ENCODE assay signal across 14 cellular contexts in genomic region chr10:108578258-108578657, GRCh38.
A peak's percentile ranks its signal among the peaks of the same experiment; 100 is the strongest.
DNase-seq lines count a peak whose midpoint lies in the region.
"Had no signal": no experiment of that assay in that cellular context is flagged by ENCODE, and none has a peak within 500 bp of the region (broad histone marks: within the 10 kb centered on the region; RNA-seq: fewer than 3 reads in every experiment).

No MANE protein-coding gene starts in this region.

- peak overlapping the region; percentile 71 for H3K18ac ChIP-seq in trophoblast cell (ENCODE audit: low read length)

- H2AFZ ChIP-seq in trophoblast cell (ENCODE audit: insufficient read depth, low read length, poor library complexity), result no peak overlapping the region

- H3K36me3 ChIP-seq in trophoblast cell (ENCODE audit: control insufficient read depth in 1 of 2, insufficient read depth in 2 of 2, low read length in 2 of 2), result no peaks in the 10 kb centered on the region
- H3K36me3 ChIP-seq: BLaER1 treated with 17β-estradiol and CSF1 and Interleukin-3, amounts not matched to agents 10 nM and 100 nM had no signal

- no peaks in the 10 kb centered on the region for H3K27me3 ChIP-seq in trophoblast cell (ENCODE audit: insufficient read depth, low read length)
- H3K27me3 ChIP-seq: BLaER1 treated with 17β-estradiol and CSF1 and Interleukin-3, amounts not matched to agents 10 nM and 100 nM had no signal

- H3K23ac ChIP-seq in trophoblast cell (ENCODE audit: low read length), result no peak overlapping the region

- peaks cover 7 to 16% of the 10 kb centered on the region in 2 experiments for H3K4me1 ChIP-seq in trophoblast cell (ENCODE audit: control insufficient read depth in 1 of 2, insufficient read depth in 2 of 2, low read length in 2 of 2)
- H3K4me1 ChIP-seq: BLaER1 treated with 17β-estradiol and CSF1 and Interleukin-3, amounts not matched to agents 10 nM and 100 nM had no signal

- peaks cover 4% of the 10 kb centered on the region for H3K79me2 ChIP-seq in trophoblast cell (ENCODE audit: control insufficient read depth, insufficient read depth, low read length, poor library complexity)

- peak; percentile 34 for DNase-seq in HCEC 1CT
- DNase-seq in OCI-M1 (lab: John Stamatoyannopoulos, UW), result peak; percentile 22
- DNase-seq in kidney glomerular epithelial cell (lab: John Stamatoyannopoulos, UW), result peak; percentile 5
- no peak for DNase-seq in trophoblast cell
- DNase-seq in NCI-H526 (lab: John Stamatoyannopoulos, UW), result no peak
- DNase-seq in activated effector memory CD4-positive, alpha-beta T cell treated with Interleukin-2 at 50 U/mL for 16 hours, result no peak
- DNase-seq in DMS79 (lab: John Stamatoyannopoulos, UW), result no peak
- DNase-seq: ACHN; CD4-positive, CD25-positive, alpha-beta regulatory T cell; DMS53; GOT3; H9 had no signal

- no peaks in the 10 kb centered on the region for H3K9me3 ChIP-seq in trophoblast cell (ENCODE audit: insufficient read depth, low read depth, low read length)
- H3K9me3 ChIP-seq: BLaER1 treated with 17β-estradiol and CSF1 and Interleukin-3, amounts not matched to agents 10 nM and 100 nM had no signal

- H2BK5ac ChIP-seq in trophoblast cell (ENCODE audit: low read depth, low read length, poor library complexity), result peak overlapping the region; percentile 73

- no peak overlapping the region for H3K4me2 ChIP-seq in trophoblast cell (ENCODE audit: low read length)
- H3K4me2 ChIP-seq: BLaER1 treated with 17β-estradiol and CSF1 and Interleukin-3, amounts not matched to agents 10 nM and 100 nM had no signal

- H2BK12ac ChIP-seq in trophoblast cell (ENCODE audit: low read length), result peak overlapping the region; percentile 84

- no CpG with 5 or more reads among the region's 1 CpG for WGBS in trophoblast cell (ENCODE audit: extremely low coverage, insufficient coverage, insufficient read length)

- H3K9ac ChIP-seq in trophoblast cell (ENCODE audit: low read length), result no peak overlapping the region
- H3K9ac ChIP-seq: BLaER1 treated with 17β-estradiol and CSF1 and Interleukin-3, amounts not matched to agents 10 nM and 100 nM had no signal

- H3K79me1 ChIP-seq in trophoblast cell (ENCODE audit: low read length), result peaks cover 13% of the 10 kb centered on the region

- H4K91ac ChIP-seq in trophoblast cell (ENCODE audit: low read depth, low read length), result peak overlapping the region; percentile 80

- peak overlapping the region; percentile 55 for H3K4ac ChIP-seq in trophoblast cell (ENCODE audit: low read depth, low read length)

- H3K14ac ChIP-seq in trophoblast cell (ENCODE audit: low read length), result peak overlapping the region; percentile 74

- H4K12ac ChIP-seq in trophoblast cell (ENCODE audit: low read depth, low read length), result no peak overlapping the region

- no peak overlapping the region for H3K4me3 ChIP-seq in trophoblast cell (ENCODE audit: low read depth, low read length)
- H3K4me3 ChIP-seq: BLaER1 treated with 17β-estradiol and CSF1 and Interleukin-3, amounts not matched to agents 10 nM and 100 nM; GM12878 had no signal

- peak overlapping the region; percentile 60 for H2BK120ac ChIP-seq in trophoblast cell (ENCODE audit: insufficient read depth, low read length, poor library complexity)

- H3K27ac ChIP-seq in trophoblast cell (ENCODE audit: low read depth, low read length), result peak overlapping the region; percentile 47
- H3K27ac ChIP-seq: BLaER1 treated with 17β-estradiol and CSF1 and Interleukin-3, amounts not matched to agents 10 nM and 100 nM had no signal

- H2AK5ac ChIP-seq in trophoblast cell (ENCODE audit: low read length), result peak overlapping the region; percentile 46

- H4K8ac ChIP-seq in trophoblast cell (ENCODE audit: low read depth, low read length), result peak overlapping the region; percentile 60

Comparison
In these comparisons a context has a peak if more than half of its experiments do, and no peak if none do; other contexts are left out.
1. DNase-seq: peak in HCEC 1CT (single experiment), OCI-M1 (single experiment) and kidney glomerular epithelial cell (single experiment); none in trophoblast cell (0 of 2), NCI-H526 (0 of 2), activated effector memory CD4-positive, alpha-beta T cell treated with Interleukin-2 at 50 U/mL for 16 hours (single experiment) and DMS79 (single experiment).